ENCODE assay signal across 2 cellular contexts in genomic region chr2:20834331-20834730, GRCh38.
TF ChIP-seq lines count a peak whose summit lies in the region.

No MANE protein-coding gene starts in this region.

TF ChIP-seq in HepG2, 621 proteins besides CTCF, POLR2A, EP300 and RAD21:
- TF ChIP-seq RARG (CRISPR knock-in tag; IDR thresholded peaks at IDR 0.05; ENCODE audit: low read depth) (no peak), HNRNPK (IDR thresholded peaks at IDR 0.05; ENCODE audit: low read depth, low read length, poor library complexity, severe bottlenecking) (peak; percentile 98), PCBP2 (optimal IDR thresholded peaks at IDR 0.05; ENCODE audit: low read depth, low read length, poor library complexity, severe bottlenecking) (peak; percentile 93), PCBP1 (IDR thresholded peaks at IDR 0.05; ENCODE audit: borderline replicate concordance, low read depth, low read length) (peak; percentile 82; the same call in 1 of the 2 replicates)
TF ChIP-seq in HepG2: peak in this region for 3.

TF ChIP-seq in GM23338, 12 proteins besides CTCF, POLR2A, EP300 and RAD21:
- TF ChIP-seq POLR2AphosphoS5 (IDR thresholded peaks at IDR 0.05; ENCODE audit: low read depth) (no peak), NANOG (IDR thresholded peaks at IDR 0.05; ENCODE audit: borderline replicate concordance) (no peak), STAT1 (IDR thresholded peaks at IDR 0.05; ENCODE audit: unreplicated experiment) (no peak), CREB1 (CRISPR knock-in tag; IDR thresholded peaks at IDR 0.05; ENCODE audit: low read depth) (no peak), ZNF331 (CRISPR knock-in tag; IDR thresholded peaks at IDR 0.05; ENCODE audit: low read depth) (no peak), ETS1 (IDR thresholded peaks at IDR 0.05) (no peak), REST (IDR thresholded peaks at IDR 0.05; ENCODE audit: unreplicated experiment) (no peak), JUNB (IDR thresholded peaks at IDR 0.05; ENCODE audit: unreplicated experiment) (no peak), ZNF462 (CRISPR knock-in tag; IDR thresholded peaks at IDR 0.05) (no peak), EZH2phosphoT487 (IDR thresholded peaks at IDR 0.05; ENCODE audit: unreplicated experiment) (no peak), EZH2 (IDR thresholded peaks at IDR 0.05; ENCODE audit: low read depth, unreplicated experiment) (no peak), ZNF114 (CRISPR knock-in tag; IDR thresholded peaks at IDR 0.05) (no peak)
